Comparison of ENCODE assay signal across 8 cellular contexts in genomic region chr19:10416083-10416379, GRCh38. TPM values are rescaled to one million over a fixed set of nuclear protein-coding genes. Genes with fewer than 3 reads are reported as not detected.
A peak's percentile ranks its signal among the peaks of the same experiment; 100 is the strongest.
DNase-seq lines count a peak whose midpoint lies in the region; ATAC-seq, FAIRE-seq and TF ChIP-seq lines count a peak whose summit lies in the region.

No MANE protein-coding gene starts in this region.

- TF ChIP-seq CTCF in cardiac muscle cell (IDR thresholded peaks at IDR 0.05; ENCODE audit: low read depth, low read length), result no peak
- TF ChIP-seq CTCF in astrocyte (IDR thresholded peaks at IDR 0.05; ENCODE audit: insufficient read depth, low read depth, low read length), result no peak
- no peak for TF ChIP-seq CTCF in right lobe of liver (IDR thresholded peaks at IDR 0.05)
- no peak for TF ChIP-seq CTCF in upper lobe of right lung (IDR thresholded peaks at IDR 0.05)

- H3K27me3 Mint-ChIP-seq in astrocyte (ENCODE audit: low read depth, unreplicated experiment), result peaks cover 14% of the 10 kb centered on the region

- intact Hi-C loops in Right ventricle myocardium superior (cut with DNase I), result no loop called here
- intact Hi-C loops in right lobe of liver (cut with DNase I), result no loop called here
- intact Hi-C loops in upper lobe of right lung (cut with DNase I), result no loop called here

- H3K4me1 Mint-ChIP-seq in astrocyte (ENCODE audit: low read depth, unreplicated experiment), result peaks cover 21% of the 10 kb centered on the region

- peak overlapping the region; percentile 94 for H2AFZ ChIP-seq in astrocyte (ENCODE audit: low read depth, low read length)

- peak overlapping the region; percentile 36 for H3K4me3 ChIP-seq in cardiac muscle cell
- H3K4me3 ChIP-seq in astrocyte (ENCODE audit: insufficient read depth, low read depth, low read length), result peak overlapping the region; percentile 69
- H3K4me3 ChIP-seq in right lobe of liver, result peak overlapping the region; percentile 41 to 58 (median 56)
- peak overlapping the region; percentile 55 for H3K4me3 ChIP-seq in upper lobe of right lung

- H3K4me3 Mint-ChIP-seq in astrocyte (ENCODE audit: unreplicated experiment), result peak overlapping the region; percentile 78

- H3K4me1 ChIP-seq in cardiac muscle cell (ENCODE audit: low read depth), result peaks cover 19% of the 10 kb centered on the region
- peaks cover 38% of the 10 kb centered on the region for H3K4me1 ChIP-seq in astrocyte (ENCODE audit: insufficient read depth, low read length)
- H3K4me1 ChIP-seq in right lobe of liver, result peaks cover 0 to 22% (median 0%) of the 10 kb centered on the region in 4 donors
- H3K4me1 ChIP-seq in upper lobe of right lung, result peaks cover 28% of the 10 kb centered on the region

- ATAC-seq in Right ventricle myocardium superior (ENCODE audit: poor library complexity), result no peak
- peak in 3 of 4 donors; percentile 5 to 27 (median 10) for ATAC-seq in right lobe of liver
- no peak for ATAC-seq in upper lobe of right lung
- no peak for ATAC-seq in HG03025 (IDR thresholded peaks at IDR 0.05; ENCODE audit: low FRiP score, unreplicated experiment)

- no peaks in the 10 kb centered on the region for H3K79me2 ChIP-seq in astrocyte (ENCODE audit: insufficient read depth, low read length)

- 3% methylated on average over 5 of the region's 9 CpGs for WGBS in right lobe of liver (ENCODE audit: insufficient coverage, low coverage, low lambda C conversion rate, missing lambda C conversion rate)

- no peaks in the 10 kb centered on the region for H3K9me3 Mint-ChIP-seq in astrocyte (ENCODE audit: unreplicated experiment)

- H3K27me3 ChIP-seq in cardiac muscle cell (peaks cover 44% of the 10 kb centered on the region), astrocyte (ENCODE audit: insufficient read depth, low read length) (peaks cover 8% of the 10 kb centered on the region), right lobe of liver (peaks cover 0 to 18% of the 10 kb centered on the region in 2 donors), upper lobe of right lung (peaks cover 37% of the 10 kb centered on the region)

- peak overlapping the region; percentile 96 for H3K4me2 ChIP-seq in astrocyte (ENCODE audit: low read length)

- H4K20me1 ChIP-seq in astrocyte (ENCODE audit: insufficient read depth, low read length), result peaks cover 18% of the 10 kb centered on the region

- H3K9me3 ChIP-seq in cardiac muscle cell (ENCODE audit: low read depth) (no peaks in the 10 kb centered on the region), astrocyte (ENCODE audit: insufficient read depth, low read depth, low read length) (peaks cover 3% of the 10 kb centered on the region), right lobe of liver (no peaks in the 10 kb centered on the region), upper lobe of right lung (no peaks in the 10 kb centered on the region)

- no peak for FAIRE-seq in astrocyte (lab: Jason Lieb, UNC)

- H3K36me3 Mint-ChIP-seq in astrocyte (ENCODE audit: low read depth, unreplicated experiment), result no peaks in the 10 kb centered on the region

- DNase-seq in cardiac muscle cell (ENCODE audit: low read depth in 1 of 2, low spot score in 1 of 2), result no peak
- no peak for DNase-seq in Right ventricle myocardium superior
- DNase-seq in astrocyte (ENCODE audit: low read depth), result no peak
- DNase-seq in right lobe of liver, result no peak
- no peak for DNase-seq in upper lobe of right lung
- no peak for DNase-seq in activated CD8-positive, alpha-beta memory T cell treated with anti-CD3 and anti-CD28 coated beads, Interleukin-2, amount 50 U/mL, for 48 hours
- DNase-seq in activated CD4-positive, alpha-beta T cell treated with anti-CD3 and anti-CD28 coated beads for 1 hour, result no peak

- peak overlapping the region; percentile 79 for H3K9ac ChIP-seq in astrocyte (ENCODE audit: low read length)

- peak overlapping the region; percentile 84 for H3K27ac Mint-ChIP-seq in astrocyte (ENCODE audit: unreplicated experiment)

- H3K36me3 ChIP-seq in cardiac muscle cell, result no peaks in the 10 kb centered on the region
- no peaks in the 10 kb centered on the region for H3K36me3 ChIP-seq in astrocyte (ENCODE audit: insufficient read depth, low read length)
- no peaks in the 10 kb centered on the region for H3K36me3 ChIP-seq in right lobe of liver
- no peaks in the 10 kb centered on the region for H3K36me3 ChIP-seq in upper lobe of right lung

- H3K27ac ChIP-seq in cardiac muscle cell (no peak overlapping the region), astrocyte (ENCODE audit: low read depth, low read length) (no peak overlapping the region), right lobe of liver (peak overlapping the region in 2 of 3 donors; percentile 47 to 72), upper lobe of right lung (peak overlapping the region; percentile 37)

- peak; percentile 30 for TF ChIP-seq POLR2A in right lobe of liver (IDR thresholded peaks at IDR 0.05)

RNA-seq across cellular contexts. Expression of gene PDE4A, which starts 4.3 kb away (rescaled TPM):
- total RNA-seq in cardiac muscle cell (1.0 and 2.5 TPM in 2 replicates), Right ventricle myocardium superior (36.8 TPM), astrocyte (3.2 and 3.8 TPM in 2 replicates), right lobe of liver (1 to 10 TPM; 1.2 to 5.8 (median 2.7) TPM), upper lobe of right lung (35.5 TPM)
- 2.4 and 3.4 TPM in 2 replicates for polyA plus RNA-seq in cardiac muscle cell

RNA-seq across cellular contexts. Expression of gene CDC37, which starts 12.7 kb away (rescaled TPM):
- total RNA-seq in cardiac muscle cell, result 240 and 298 TPM in 2 replicates
- polyA plus RNA-seq in cardiac muscle cell, result 229 and 233 TPM in 2 replicates
- total RNA-seq in Right ventricle myocardium superior, result 146 TPM
- 240 TPM in 2 replicates for total RNA-seq in astrocyte
- total RNA-seq in right lobe of liver, result 10 to 100 TPM; 39.6 to 74.9 (median 50.1) TPM
- 154 TPM for total RNA-seq in upper lobe of right lung

RNA-seq across cellular contexts. Expression of gene TYK2, which starts 35.7 kb away (rescaled TPM):
- total RNA-seq in cardiac muscle cell, result 126 and 135 TPM in 2 replicates
- 142 and 148 TPM in 2 replicates for polyA plus RNA-seq in cardiac muscle cell
- total RNA-seq in Right ventricle myocardium superior, result 60.3 TPM
- total RNA-seq in astrocyte, result 76.5 and 82.7 TPM in 2 replicates
- 100 to 1,000 TPM in 1 of 6 experiments, 10 to 100 TPM in 5; 63.9 to 106 (median 72.9) TPM for total RNA-seq in right lobe of liver
- 140 TPM for total RNA-seq in upper lobe of right lung

Comparison
In these comparisons a context has a peak if more than half of its experiments do, and no peak if none do; other contexts are left out.
1. H3K27ac ChIP-seq: peak in right lobe of liver (2 of 3) and upper lobe of right lung (single experiment); none in cardiac muscle cell (single experiment) and astrocyte (single experiment).
2. ATAC-seq: peak in right lobe of liver (3 of 4); none in Right ventricle myocardium superior (single experiment), upper lobe of right lung (single experiment) and HG03025 (single experiment).
3. Peak in every context shown above with its lines, with median percentiles within 50 percentile points of each other: H3K4me3 ChIP-seq.